Comparison of ENCODE assay signal across 9 cellular contexts in the genomic region with DNA sequence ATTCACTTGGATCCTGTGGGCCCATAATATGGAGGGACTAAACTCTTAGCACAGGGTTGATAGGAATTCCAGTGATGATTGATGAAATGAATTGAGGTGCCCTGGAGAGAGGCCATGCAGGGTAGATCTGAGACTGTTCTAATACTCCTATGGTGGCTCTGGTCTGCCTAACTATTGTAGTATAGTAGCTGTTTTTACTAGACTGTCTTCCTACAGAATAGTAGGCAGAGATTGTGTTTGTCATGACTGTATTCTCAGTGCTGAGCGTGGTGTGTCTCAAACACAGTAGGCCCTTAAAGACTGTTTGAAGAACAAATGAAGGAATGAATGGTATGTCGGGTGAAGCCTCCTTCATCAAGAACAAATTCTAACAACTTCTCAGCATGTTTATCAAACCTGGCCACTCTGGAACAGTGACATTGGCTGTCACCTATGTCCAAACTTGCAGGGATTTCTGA.
DNase-seq lines count a peak whose midpoint lies in the region; ATAC-seq and TF ChIP-seq lines count a peak whose summit lies in the region.
"Had no signal": no experiment of that assay in that cellular context is flagged by ENCODE, and none has a peak within 500 bp of the region (broad histone marks: within the 10 kb centered on the region; RNA-seq: fewer than 3 reads in every experiment).

No MANE protein-coding gene starts in this region.

- H3K9me3 ChIP-seq in Karpas-422 (ENCODE audit: low read length), result no peaks in the 10 kb centered on the region

- H3K4me1 Mint-ChIP-seq in activated T-helper 17 cell treated with anti-CD3 and anti-CD28 coated beads, Interleukin-2, amount 50 U/mL, for 72 hours, result no peaks in the 10 kb centered on the region
- peaks cover 5% of the 10 kb centered on the region for H3K4me1 Mint-ChIP-seq in memory B cell
- H3K4me1 Mint-ChIP-seq in activated T-helper 1 cell treated with anti-CD3 and anti-CD28 coated beads, Interleukin-12 subunit alpha, Interleukin-12 subunit beta, Interleukin-2, Interleukin-4 antibody, amounts not matched to agents 30 ng/mL and 10 ng/mL and 1 ng/mL, durations not matched to agents 14 hours and 24 hours and 36 hours (ENCODE audit: low read depth), result peaks cover 1% of the 10 kb centered on the region

- H3K27ac ChIP-seq in ACC112 (ENCODE audit: low read depth, low read length) (no peak overlapping the region), Karpas-422 (ENCODE audit: low read length) (no peak overlapping the region)

- ATAC-seq in activated T-helper 17 cell treated with anti-CD3 and anti-CD28 coated beads, Interleukin-2, amount 50 U/mL, for 72 hours (replicated peaks), result peak; percentile 42
- ATAC-seq in memory B cell (ENCODE audit: low read depth), result peak; percentile 10

- H3K4me1 ChIP-seq in ACC112 (ENCODE audit: control insufficient read depth, insufficient read depth, low read length, unreplicated experiment), result peaks cover 11% of the 10 kb centered on the region
- H3K4me1 ChIP-seq in Karpas-422 (ENCODE audit: low read length), result peaks cover 2% of the 10 kb centered on the region; the same call in 1 of the 2 replicates

- peak; percentile 2 for DNase-seq in H7
- DNase-seq in memory B cell (ENCODE audit: low spot score in 2 of 2), result no peak
- DNase-seq in Karpas-422, result no peak
- DNase-seq in HEK293T (ENCODE audit: extremely low spot score), result no peak
- no peak for DNase-seq in NCI-H1417 (lab: John Stamatoyannopoulos, UW)
- DNase-seq in activated T-helper 1 cell treated with anti-CD3 and anti-CD28 coated beads, Interleukin-12 subunit alpha, Interleukin-12 subunit beta, Interleukin-2, Interleukin-4 antibody, amounts not matched to agents 30 ng/mL and 10 ng/mL and 1 ng/mL, durations not matched to agents 14 hours and 24 hours and 36 hours (ENCODE audit: low spot score), result no peak

- CTCF ChIA-PET in HEK293T (lab: Yijun Ruan, JAX), result interaction anchor here (1.0 kb wide), 1 partner anchor 367 kb away, joined by 3 read pairs; no protein-coding TSS in a partner anchor

- H4K20me1 ChIP-seq in Karpas-422 (ENCODE audit: insufficient read depth, low read depth, low read length), result no peaks in the 10 kb centered on the region

- H3K9ac ChIP-seq in Karpas-422 (ENCODE audit: low read length), result no peak overlapping the region

- H3K4me3 Mint-ChIP-seq in activated T-helper 17 cell treated with anti-CD3 and anti-CD28 coated beads, Interleukin-2, amount 50 U/mL, for 72 hours, result no peak overlapping the region
- no peak overlapping the region for H3K4me3 Mint-ChIP-seq in memory B cell
- H3K4me3 Mint-ChIP-seq in activated T-helper 1 cell treated with anti-CD3 and anti-CD28 coated beads, Interleukin-12 subunit alpha, Interleukin-12 subunit beta, Interleukin-2, Interleukin-4 antibody, amounts not matched to agents 30 ng/mL and 10 ng/mL and 1 ng/mL, durations not matched to agents 14 hours and 24 hours and 36 hours, result no peak overlapping the region
- H3K4me3 Mint-ChIP-seq: activated naive CD8-positive, alpha-beta T cell had no signal

- no peaks in the 10 kb centered on the region for H3K9me3 Mint-ChIP-seq in activated T-helper 17 cell treated with anti-CD3 and anti-CD28 coated beads, Interleukin-2, amount 50 U/mL, for 72 hours
- H3K9me3 Mint-ChIP-seq in memory B cell, result no peaks in the 10 kb centered on the region
- no peaks in the 10 kb centered on the region for H3K9me3 Mint-ChIP-seq in activated T-helper 1 cell treated with anti-CD3 and anti-CD28 coated beads, Interleukin-12 subunit alpha, Interleukin-12 subunit beta, Interleukin-2, Interleukin-4 antibody, amounts not matched to agents 30 ng/mL and 10 ng/mL and 1 ng/mL, durations not matched to agents 14 hours and 24 hours and 36 hours

- H3K27me3 ChIP-seq in ACC112 (ENCODE audit: insufficient read depth, low read length) (no peaks in the 10 kb centered on the region), H7 (ENCODE audit: control insufficient read depth, insufficient read depth, low read length) (no peaks in the 10 kb centered on the region), Karpas-422 (ENCODE audit: low read length) (no peaks in the 10 kb centered on the region)

- POLR2A ChIA-PET in HEK293T (lab: Yijun Ruan, JAX), result no interaction called here

- H3K4me2 ChIP-seq in Karpas-422 (ENCODE audit: low read depth, low read length, poor library complexity, severe bottlenecking), result no peak overlapping the region

- H3K79me2 ChIP-seq in ACC112 (ENCODE audit: control insufficient read depth, insufficient read depth, low read length, unreplicated experiment), result no peaks in the 10 kb centered on the region
- H3K79me2 ChIP-seq in Karpas-422 (ENCODE audit: low read length), result no peaks in the 10 kb centered on the region

- no peak overlapping the region for H3K27ac Mint-ChIP-seq in activated T-helper 17 cell treated with anti-CD3 and anti-CD28 coated beads, Interleukin-2, amount 50 U/mL, for 72 hours
- no peak overlapping the region for H3K27ac Mint-ChIP-seq in memory B cell
- no peak overlapping the region for H3K27ac Mint-ChIP-seq in activated T-helper 1 cell treated with anti-CD3 and anti-CD28 coated beads, Interleukin-12 subunit alpha, Interleukin-12 subunit beta, Interleukin-2, Interleukin-4 antibody, amounts not matched to agents 30 ng/mL and 10 ng/mL and 1 ng/mL, durations not matched to agents 14 hours and 24 hours and 36 hours
- H3K27ac Mint-ChIP-seq: activated naive CD8-positive, alpha-beta T cell had no signal

- no peaks in the 10 kb centered on the region; the same call in 1 of the 2 replicates for H3K9me2 ChIP-seq in Karpas-422 (replicated peaks; ENCODE audit: insufficient read depth, low read length)

- no peaks in the 10 kb centered on the region for H3K36me3 ChIP-seq in ACC112 (ENCODE audit: insufficient read depth, low read length)
- no peaks in the 10 kb centered on the region for H3K36me3 ChIP-seq in H7 (replicated peaks; ENCODE audit: control insufficient read depth, insufficient read depth, low read length)
- H3K36me3 ChIP-seq in Karpas-422 (ENCODE audit: insufficient read depth, low read length), result no peaks in the 10 kb centered on the region

- H3K27me3 Mint-ChIP-seq in activated T-helper 17 cell treated with anti-CD3 and anti-CD28 coated beads, Interleukin-2, amount 50 U/mL, for 72 hours, result no peaks in the 10 kb centered on the region
- H3K27me3 Mint-ChIP-seq in memory B cell, result no peaks in the 10 kb centered on the region
- peaks cover 8% of the 10 kb centered on the region for H3K27me3 Mint-ChIP-seq in activated T-helper 1 cell treated with anti-CD3 and anti-CD28 coated beads, Interleukin-12 subunit alpha, Interleukin-12 subunit beta, Interleukin-2, Interleukin-4 antibody, amounts not matched to agents 30 ng/mL and 10 ng/mL and 1 ng/mL, durations not matched to agents 14 hours and 24 hours and 36 hours (ENCODE audit: insufficient read depth)
- H3K27me3 Mint-ChIP-seq: activated naive CD8-positive, alpha-beta T cell had no signal

- intact Hi-C loops in activated T-helper 1 cell treated with anti-CD3 and anti-CD28 coated beads, Interleukin-12 subunit alpha, Interleukin-12 subunit beta, Interleukin-2, Interleukin-4 antibody, amounts not matched to agents 30 ng/mL and 10 ng/mL and 1 ng/mL, durations not matched to agents 14 hours and 24 hours and 36 hours (cut with micrococcal nuclease), result loop anchor here (1.0 to 5.0 kb wide), 5 partner anchors 83 to 424 kb away; no protein-coding TSS in a partner anchor

- H3K36me3 Mint-ChIP-seq in activated T-helper 17 cell treated with anti-CD3 and anti-CD28 coated beads, Interleukin-2, amount 50 U/mL, for 72 hours (ENCODE audit: low read depth), result no peaks in the 10 kb centered on the region
- H3K36me3 Mint-ChIP-seq in memory B cell, result no peaks in the 10 kb centered on the region
- no peaks in the 10 kb centered on the region for H3K36me3 Mint-ChIP-seq in activated T-helper 1 cell treated with anti-CD3 and anti-CD28 coated beads, Interleukin-12 subunit alpha, Interleukin-12 subunit beta, Interleukin-2, Interleukin-4 antibody, amounts not matched to agents 30 ng/mL and 10 ng/mL and 1 ng/mL, durations not matched to agents 14 hours and 24 hours and 36 hours (ENCODE audit: low read depth)

- H3K4me3 ChIP-seq in ACC112 (ENCODE audit: low read depth, low read length), result peak overlapping the region; percentile 61; the same call in 1 of the 2 replicates
- H3K4me3 ChIP-seq in H7 (ENCODE audit: insufficient read depth, low read depth, low read length), result no peak overlapping the region
- H3K4me3 ChIP-seq in Karpas-422 (ENCODE audit: low read length), result no peak overlapping the region

- H2AFZ ChIP-seq in ACC112 (ENCODE audit: low read length, unreplicated experiment), result peak overlapping the region; percentile 74
- H2AFZ ChIP-seq in Karpas-422 (ENCODE audit: low read length), result no peak overlapping the region

TF ChIP-seq in HEK293T, 16 proteins besides CTCF, POLR2A, EP300 and RAD21:
- TF ChIP-seq ARNT (IDR thresholded peaks at IDR 0.05) (no peak), FOXA1 (IDR thresholded peaks at IDR 0.05) (no peak), FOXK2 (IDR thresholded peaks at IDR 0.05) (no peak), TARDBP (IDR thresholded peaks at IDR 0.05) (no peak), L3MBTL2 (conservative IDR thresholded peaks at IDR 0.05) (no peak), ELF4 (IDR thresholded peaks at IDR 0.05) (no peak), SUZ12 (IDR thresholded peaks at IDR 0.05) (no peak), HDGF (IDR thresholded peaks at IDR 0.05; ENCODE audit: borderline replicate concordance) (no peak), FOXM1 (IDR thresholded peaks at IDR 0.05; ENCODE audit: borderline replicate concordance) (no peak), CTBP1 (IDR thresholded peaks at IDR 0.05; ENCODE audit: borderline replicate concordance) (no peak)
- TF ChIP-seq, protein P1, sequence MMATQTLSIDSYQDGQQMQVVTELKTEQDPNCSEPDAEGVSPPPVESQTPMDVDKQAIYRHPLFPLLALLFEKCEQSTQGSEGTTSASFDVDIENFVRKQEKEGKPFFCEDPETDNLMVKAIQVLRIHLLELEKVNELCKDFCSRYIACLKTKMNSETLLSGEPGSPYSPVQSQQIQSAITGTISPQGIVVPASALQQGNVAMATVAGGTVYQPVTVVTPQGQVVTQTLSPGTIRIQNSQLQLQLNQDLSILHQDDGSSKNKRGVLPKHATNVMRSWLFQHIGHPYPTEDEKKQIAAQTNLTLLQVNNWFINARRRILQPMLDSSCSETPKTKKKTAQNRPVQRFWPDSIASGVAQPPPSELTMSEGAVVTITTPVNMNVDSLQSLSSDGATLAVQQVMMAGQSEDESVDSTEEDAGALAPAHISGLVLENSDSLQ (IDR thresholded peaks at IDR 0.05), result no peak
